ENCODE assay signal across 16 cellular contexts in the genomic region with DNA sequence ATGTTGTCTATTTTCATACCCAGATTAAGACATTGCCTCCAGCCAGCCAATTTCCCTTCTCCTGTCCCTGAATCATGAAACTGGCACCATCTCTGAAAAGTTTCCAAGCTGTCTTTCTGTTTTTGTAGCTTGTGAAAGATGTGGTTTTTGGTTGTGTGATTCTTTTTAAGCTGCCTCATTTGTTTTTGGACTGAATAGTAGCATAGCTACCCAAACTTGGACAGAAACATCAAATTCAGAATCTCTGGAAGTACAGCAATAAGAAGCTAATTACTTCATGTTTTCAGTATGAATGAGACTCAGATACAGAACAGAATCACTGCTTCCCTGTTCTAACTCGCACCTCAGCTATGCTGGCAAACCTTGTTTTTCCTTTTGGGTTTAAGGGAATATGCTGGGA.
"Had no signal": no experiment of that assay in that cellular context is flagged by ENCODE, and none has a peak within 500 bp of the region (broad histone marks: within the 10 kb centered on the region; RNA-seq: fewer than 3 reads in every experiment).

No MANE protein-coding gene starts in this region.

- DNase-seq: activated B cell treated with CpG ODN at 0.5 μM for 24 hours; activated CD4-positive, alpha-beta T cell treated with anti-CD3 and anti-CD28 coated beads, Interleukin-2, amount 50 U/mL, for 1 hour; activated naive CD4-positive, alpha-beta T cell treated with anti-CD3 and anti-CD28 coated beads, Interleukin-2, amount 10 ng/mL, durations not matched to agents 7 days and 5 days; activated T-cell treated with anti-CD3 and anti-CD28 coated beads for 4 hours; esophagus squamous epithelium; left ventricle myocardium superior; right cardiac atrium; stimulated activated CD4-positive, alpha-beta T cell treated with anti-CD3 and anti-CD28 coated beads, Interleukin-2, amount 100 ng/mL, for 24 hours; stimulated activated naive B cell treated with anti-CD40 and anti-IgM and Interleukin-4, amounts not matched to agents 10 μg/mL and 1 μg/mL and 100 μg/mL, for 72 hours; upper lobe of left lung had no signal

- H3K27me3 ChIP-seq: gastroesophageal sphincter, upper lobe of left lung had no signal

- H3K27ac Mint-ChIP-seq: activated B cell treated with CpG ODN at 0.5 μM for 24 hours; activated naive CD4-positive, alpha-beta T cell treated with anti-CD3 and anti-CD28 coated beads, Interleukin-2, amount 10 ng/mL, durations not matched to agents 7 days and 5 days; activated T-helper 2 cell treated with anti-CD3 and anti-CD28 coated beads, Interferon-gamma antibody, Interleukin-2, Interleukin-4, amounts not matched to agents 10 μg/mL and 5 μg/mL and 100 μg/mL, durations not matched to agents 14 hours and 24 hours and 36 hours; mesothelial cell of epicardium; progenitor cell of endocrine pancreas; stimulated activated naive B cell treated with anti-CD40 and anti-IgM and Interleukin-4, amounts not matched to agents 10 μg/mL and 1 μg/mL and 100 μg/mL, for 72 hours; T-helper 1 cell treated with Interleukin-12 subunit alpha and Interleukin-12 subunit beta and Interleukin-4 antibody, amounts not matched to agents 30 μg/mL and 1 μg/mL, for 36 hours had no signal

- H3K9me3 Mint-ChIP-seq: activated B cell treated with CpG ODN at 0.5 μM for 24 hours; T-helper 1 cell treated with Interleukin-12 subunit alpha and Interleukin-12 subunit beta and Interleukin-4 antibody, amounts not matched to agents 30 μg/mL and 1 μg/mL, for 36 hours had no signal

- H3K4me3 ChIP-seq: esophagus squamous epithelium, gastroesophageal sphincter, upper lobe of left lung had no signal

- H3K27me3 Mint-ChIP-seq: progenitor cell of endocrine pancreas had no signal

- ATAC-seq: gastroesophageal sphincter; left ventricle myocardium superior; right cardiac atrium; stimulated activated naive B cell treated with anti-CD40 and anti-IgM and Interleukin-4, amounts not matched to agents 10 μg/mL and 1 μg/mL and 100 μg/mL, for 72 hours had no signal

- H3K4me3 Mint-ChIP-seq: activated B cell treated with CpG ODN at 0.5 μM for 24 hours; activated naive CD4-positive, alpha-beta T cell treated with anti-CD3 and anti-CD28 coated beads, Interleukin-2, amount 10 ng/mL, durations not matched to agents 7 days and 5 days; mesothelial cell of epicardium; stimulated activated naive B cell treated with anti-CD40 and anti-IgM and Interleukin-4, amounts not matched to agents 10 μg/mL and 1 μg/mL and 100 μg/mL, for 72 hours; T-helper 1 cell treated with Interleukin-12 subunit alpha and Interleukin-12 subunit beta and Interleukin-4 antibody, amounts not matched to agents 30 μg/mL and 1 μg/mL, for 36 hours had no signal

- H3K4me1 ChIP-seq: esophagus squamous epithelium, gastroesophageal sphincter had no signal

- H3K4me1 Mint-ChIP-seq: mesothelial cell of epicardium had no signal

- H3K9me3 ChIP-seq: esophagus squamous epithelium, gastroesophageal sphincter, neutrophil, upper lobe of left lung had no signal

- H3K36me3 ChIP-seq: esophagus squamous epithelium, gastroesophageal sphincter, neutrophil, upper lobe of left lung had no signal

- H3K36me3 Mint-ChIP-seq: mesothelial cell of epicardium; stimulated activated naive B cell treated with anti-CD40 and anti-IgM and Interleukin-4, amounts not matched to agents 10 μg/mL and 1 μg/mL and 100 μg/mL, for 72 hours had no signal

- H3K27ac ChIP-seq: esophagus squamous epithelium, gastroesophageal sphincter, neutrophil, upper lobe of left lung had no signal
